ENCODE assay signal across 8 cellular contexts in genomic region chr5:178113841-178114324, GRCh38. TPM values are rescaled to one million over a fixed set of nuclear protein-coding genes. Genes with fewer than 3 reads are reported as not detected.
DNase-seq lines count a peak whose midpoint lies in the region; ATAC-seq, FAIRE-seq and TF ChIP-seq lines count a peak whose summit lies in the region.

No MANE protein-coding gene starts in this region.

- H3K36me3 Mint-ChIP-seq in naive thymus-derived CD4-positive, alpha-beta T cell, result peaks cover 0 to 8% (median 0%) of the 10 kb centered on the region in 5 donors

- peaks cover 11% of the 10 kb centered on the region for H3K4me1 ChIP-seq in colonic mucosa
- peaks cover 38 to 47% of the 10 kb centered on the region in 2 donors for H3K4me1 ChIP-seq in naive thymus-derived CD4-positive, alpha-beta T cell (ENCODE audit: control insufficient read depth in 2 of 2, insufficient read depth in 2 of 2, low read length in 2 of 2)

- ATAC-seq in naive thymus-derived CD4-positive, alpha-beta T cell, result no peak
- ATAC-seq in GM18498 (IDR thresholded peaks at IDR 0.05; ENCODE audit: unreplicated experiment), result no peak
- no peak for ATAC-seq in HG03460 (IDR thresholded peaks at IDR 0.05; ENCODE audit: unreplicated experiment)

- POLR2A ChIA-PET in naive thymus-derived CD4-positive, alpha-beta T cell (lab: Charles Lee), result interaction anchor here (1.7 kb wide), 1 partner anchor 10 kb away, joined by 3 read pairs; no protein-coding TSS in a partner anchor

- no peak for TF ChIP-seq POLR2A in GM12891 (IDR thresholded peaks at IDR 0.05; ENCODE audit: low read depth, low read length)

- CTCF ChIA-PET in naive thymus-derived CD4-positive, alpha-beta T cell (lab: Charles Lee), result interaction anchor here (0.7 kb wide), 1 partner anchor 9 kb away, joined by 3 read pairs; no protein-coding TSS in a partner anchor

- peak overlapping the region; percentile 51 for H3K4me3 ChIP-seq in colonic mucosa
- peak overlapping the region; percentile 50 for H3K4me3 ChIP-seq in naive thymus-derived CD4-positive, alpha-beta T cell (ENCODE audit: low read length)

- H3K27ac Mint-ChIP-seq in naive thymus-derived CD4-positive, alpha-beta T cell, result peak overlapping the region in 3 of 9 donors; percentile 32 to 79 (median 51)

- no peak overlapping the region for H3K27ac ChIP-seq in colonic mucosa
- H3K27ac ChIP-seq in naive thymus-derived CD4-positive, alpha-beta T cell (ENCODE audit: low read depth, low read length), result no peak overlapping the region

- no peak for TF ChIP-seq CTCF in colonic mucosa (IDR thresholded peaks at IDR 0.05)

- no peaks in the 10 kb centered on the region for H3K36me3 ChIP-seq in colonic mucosa
- no peaks in the 10 kb centered on the region for H3K36me3 ChIP-seq in naive thymus-derived CD4-positive, alpha-beta T cell (ENCODE audit: control insufficient read depth in 2 of 3, insufficient read depth in 3 of 3, low read length in 3 of 3)

- peak overlapping the region in 1 of 2 donors; percentile 5 for H3K9ac ChIP-seq in colonic mucosa (ENCODE audit: low read depth in 2 of 2, low read length in 2 of 2)

- H3K27me3 ChIP-seq in colonic mucosa, result peaks cover 18% of the 10 kb centered on the region
- H3K27me3 ChIP-seq in naive thymus-derived CD4-positive, alpha-beta T cell (ENCODE audit: control insufficient read depth in 2 of 2, insufficient read depth in 2 of 2, low read length in 2 of 2), result no peaks in the 10 kb centered on the region

- H3K9me3 ChIP-seq in colonic mucosa, result no peaks in the 10 kb centered on the region
- H3K9me3 ChIP-seq in naive thymus-derived CD4-positive, alpha-beta T cell (ENCODE audit: control insufficient read depth in 2 of 3, low read length in 3 of 3), result no peaks in the 10 kb centered on the region

- peak; percentile 43 for FAIRE-seq in GM12891 (lab: Jason Lieb, UNC)

- H3K27me3 Mint-ChIP-seq in naive thymus-derived CD4-positive, alpha-beta T cell, result peaks cover 0 to 46% (median 8%) of the 10 kb centered on the region in 5 donors

- peaks cover 20 to 38% (median 34%) of the 10 kb centered on the region in 7 donors for H3K4me1 Mint-ChIP-seq in naive thymus-derived CD4-positive, alpha-beta T cell

- intact Hi-C loops in colonic mucosa (cut with DNase I) (no loop called here), posterior vena cava (cut with DNase I) (no loop called here)
- intact Hi-C loops in naive thymus-derived CD4-positive, alpha-beta T cell (cut with micrococcal nuclease), result loop anchor here (1.0 to 5.0 kb wide), 7 partner anchors 7 to 91 kb away; partner anchors contain the start of genes NHP2 (in 2 of the 2), HNRNPAB (in 1 of the 2) and RMND5B (in 1 of the 2)

- peak overlapping the region; percentile 79 to 96 (median 84) for H3K4me3 Mint-ChIP-seq in naive thymus-derived CD4-positive, alpha-beta T cell

- DNase-seq in GM12891 (ENCODE audit: insufficient read length, low spot score) (no peak), NAMALWA (ENCODE audit: low spot score) (peak; percentile 46), colonic mucosa (no peak), NCI-H526 treated with DMSO at 0.1 percent for 48 hours (lab: John Stamatoyannopoulos, UW) (no peak), posterior vena cava (ENCODE audit: low spot score) (no peak)
- peak in 1 of 9 donors; percentile 39 for DNase-seq in naive thymus-derived CD4-positive, alpha-beta T cell

- H3K9me3 Mint-ChIP-seq in naive thymus-derived CD4-positive, alpha-beta T cell, result no peaks in the 10 kb centered on the region

TF ChIP-seq in GM12891, 5 proteins besides CTCF, POLR2A, EP300 and RAD21:
- TF ChIP-seq SPI1 (IDR thresholded peaks at IDR 0.05; ENCODE audit: low read depth, low read length) (peak; percentile 12; the same call in 1 of the 2 replicates), PAX5 (IDR thresholded peaks at IDR 0.05; ENCODE audit: insufficient read depth, low read length, severe bottlenecking) (no peak)

RNA-seq across cellular contexts. Expression of gene N4BP3, which starts 0.6 kb away (rescaled TPM):
- 3.8 TPM for polyA plus RNA-seq in GM12891 (2012; ENCODE audit: low read depth, missing spikeins)
- total RNA-seq in colonic mucosa, result 1 to 10 TPM; 2.2 to 3.3 TPM
- total RNA-seq in naive thymus-derived CD4-positive, alpha-beta T cell, result 1 to 10 TPM in 3 of 5 experiments, under 1 TPM in 2; 0.79 to 3.5 (median 2.1) TPM
- 1 to 10 TPM in 1 of 2 donors, under 1 TPM in 1; 0.19 to 1.1 TPM for polyA plus RNA-seq in naive thymus-derived CD4-positive, alpha-beta T cell
- total RNA-seq in posterior vena cava, result 1 to 10 TPM; 1.7 to 1.8 TPM

RNA-seq across cellular contexts. Expression of gene RMND5B, which starts 16.9 kb away (rescaled TPM):
- polyA plus RNA-seq in GM12891 (2012; ENCODE audit: low read depth, missing spikeins), result 21.7 TPM
- total RNA-seq in colonic mucosa (10 to 100 TPM; 31.9 to 50.1 TPM), posterior vena cava (10 to 100 TPM; 29.2 to 29.9 TPM)
- total RNA-seq in naive thymus-derived CD4-positive, alpha-beta T cell, result 10 to 100 TPM; 21.0 to 42.7 (median 23.3) TPM
- 10 to 100 TPM; 41.8 to 56.8 TPM for polyA plus RNA-seq in naive thymus-derived CD4-positive, alpha-beta T cell

RNA-seq across cellular contexts. Expression of gene NHP2, which starts 39.8 kb away (rescaled TPM):
- 273 TPM for polyA plus RNA-seq in GM12891 (2012; ENCODE audit: low read depth, missing spikeins)
- 100 to 1,000 TPM in 1 of 2 donors, 10 to 100 TPM in 1; 64.8 to 182 TPM for total RNA-seq in colonic mucosa
- 100 to 1,000 TPM in 1 of 5 experiments, 10 to 100 TPM in 4; 50.5 to 149 (median 70.5) TPM for total RNA-seq in naive thymus-derived CD4-positive, alpha-beta T cell
- 100 to 1,000 TPM; 226 to 231 TPM for polyA plus RNA-seq in naive thymus-derived CD4-positive, alpha-beta T cell
- 10 to 100 TPM; 73.9 to 87.3 TPM for total RNA-seq in posterior vena cava

Comparison
In these comparisons a context has a peak if more than half of its experiments do, and no peak if none do; other contexts are left out.
1. intact Hi-C loops: an anchor here in naive thymus-derived CD4-positive, alpha-beta T cell (1.0 to 5.0 kb wide); none called in colonic mucosa and posterior vena cava.